1 cellular context compared by ENCODE assay signal in the genomic region with DNA sequence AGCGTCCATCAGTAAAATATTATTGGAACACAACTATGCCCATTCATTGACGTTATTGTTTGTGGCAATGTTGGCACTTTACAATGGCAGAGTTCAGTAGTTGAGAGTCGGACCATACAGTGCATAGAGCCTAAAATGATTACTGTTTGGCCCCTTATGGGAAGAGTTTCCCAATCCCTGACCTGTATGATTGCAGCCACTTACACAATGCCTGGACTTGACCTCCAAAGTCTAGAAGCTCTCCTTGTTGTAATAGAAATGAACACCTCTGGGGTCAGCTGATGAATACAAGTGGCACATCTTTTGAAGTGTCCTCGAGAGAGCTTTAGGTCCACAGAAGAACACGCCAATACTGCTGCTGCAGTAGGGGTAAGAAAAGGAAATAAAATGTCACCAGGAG.
TF ChIP-seq lines count a peak whose summit lies in the region.

No MANE protein-coding gene starts in this region.

TF ChIP-seq in HepG2, 621 proteins besides CTCF, POLR2A, EP300 and RAD21 (continued from another document and continues in another):
- TF ChIP-seq, protein P1, sequence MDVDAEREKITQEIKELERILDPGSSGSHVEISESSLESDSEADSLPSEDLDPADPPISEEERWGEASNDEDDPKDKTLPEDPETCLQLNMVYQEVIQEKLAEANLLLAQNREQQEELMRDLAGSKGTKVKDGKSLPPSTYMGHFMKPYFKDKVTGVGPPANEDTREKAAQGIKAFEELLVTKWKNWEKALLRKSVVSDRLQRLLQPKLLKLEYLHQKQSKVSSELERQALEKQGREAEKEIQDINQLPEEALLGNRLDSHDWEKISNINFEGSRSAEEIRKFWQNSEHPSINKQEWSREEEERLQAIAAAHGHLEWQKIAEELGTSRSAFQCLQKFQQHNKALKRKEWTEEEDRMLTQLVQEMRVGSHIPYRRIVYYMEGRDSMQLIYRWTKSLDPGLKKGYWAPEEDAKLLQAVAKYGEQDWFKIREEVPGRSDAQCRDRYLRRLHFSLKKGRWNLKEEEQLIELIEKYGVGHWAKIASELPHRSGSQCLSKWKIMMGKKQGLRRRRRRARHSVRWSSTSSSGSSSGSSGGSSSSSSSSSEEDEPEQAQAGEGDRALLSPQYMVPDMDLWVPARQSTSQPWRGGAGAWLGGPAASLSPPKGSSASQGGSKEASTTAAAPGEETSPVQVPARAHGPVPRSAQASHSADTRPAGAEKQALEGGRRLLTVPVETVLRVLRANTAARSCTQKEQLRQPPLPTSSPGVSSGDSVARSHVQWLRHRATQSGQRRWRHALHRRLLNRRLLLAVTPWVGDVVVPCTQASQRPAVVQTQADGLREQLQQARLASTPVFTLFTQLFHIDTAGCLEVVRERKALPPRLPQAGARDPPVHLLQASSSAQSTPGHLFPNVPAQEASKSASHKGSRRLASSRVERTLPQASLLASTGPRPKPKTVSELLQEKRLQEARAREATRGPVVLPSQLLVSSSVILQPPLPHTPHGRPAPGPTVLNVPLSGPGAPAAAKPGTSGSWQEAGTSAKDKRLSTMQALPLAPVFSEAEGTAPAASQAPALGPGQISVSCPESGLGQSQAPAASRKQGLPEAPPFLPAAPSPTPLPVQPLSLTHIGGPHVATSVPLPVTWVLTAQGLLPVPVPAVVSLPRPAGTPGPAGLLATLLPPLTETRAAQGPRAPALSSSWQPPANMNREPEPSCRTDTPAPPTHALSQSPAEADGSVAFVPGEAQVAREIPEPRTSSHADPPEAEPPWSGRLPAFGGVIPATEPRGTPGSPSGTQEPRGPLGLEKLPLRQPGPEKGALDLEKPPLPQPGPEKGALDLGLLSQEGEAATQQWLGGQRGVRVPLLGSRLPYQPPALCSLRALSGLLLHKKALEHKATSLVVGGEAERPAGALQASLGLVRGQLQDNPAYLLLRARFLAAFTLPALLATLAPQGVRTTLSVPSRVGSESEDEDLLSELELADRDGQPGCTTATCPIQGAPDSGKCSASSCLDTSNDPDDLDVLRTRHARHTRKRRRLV (CRISPR knock-in tag; IDR thresholded peaks at IDR 0.05) = no peak
- TF ChIP-seq ZNF367 (CRISPR knock-in tag; IDR thresholded peaks at IDR 0.05; ENCODE audit: borderline replicate concordance) = no peak
- TF ChIP-seq SMYD3 (CRISPR knock-in tag; IDR thresholded peaks at IDR 0.05) = 0 out of 2 replicates have a peak, but pooled peaks have one; percentile 38
- TF ChIP-seq CENPBD1 (CRISPR knock-in tag; IDR thresholded peaks at IDR 0.05; ENCODE audit: borderline replicate concordance, low read depth) = no peak
- no peak for TF ChIP-seq RELA (CRISPR knock-in tag; IDR thresholded peaks at IDR 0.05)
- TF ChIP-seq ZNF3 (CRISPR knock-in tag; IDR thresholded peaks at IDR 0.05) = no peak
- no peak for TF ChIP-seq PITX1 (CRISPR knock-in tag; IDR thresholded peaks at IDR 0.05)
- TF ChIP-seq ADNP (CRISPR knock-in tag; IDR thresholded peaks at IDR 0.05) = no peak
- TF ChIP-seq SRSF4 (IDR thresholded peaks at IDR 0.05; ENCODE audit: low read depth, low read length, poor library complexity, severe bottlenecking) = no peak
- no peak for TF ChIP-seq MXD1 (CRISPR knock-in tag; IDR thresholded peaks at IDR 0.05)
- TF ChIP-seq PRMT3 (CRISPR knock-in tag; IDR thresholded peaks at IDR 0.05; ENCODE audit: borderline replicate concordance, low read depth) = no peak
- TF ChIP-seq ATF7 (IDR thresholded peaks at IDR 0.05) = no peak
- no peak for TF ChIP-seq ATF7 (CRISPR knock-in tag; IDR thresholded peaks at IDR 0.05)
- TF ChIP-seq ZNF274 (CRISPR knock-in tag; IDR thresholded peaks at IDR 0.05) = no peak
- TF ChIP-seq, protein P2, sequence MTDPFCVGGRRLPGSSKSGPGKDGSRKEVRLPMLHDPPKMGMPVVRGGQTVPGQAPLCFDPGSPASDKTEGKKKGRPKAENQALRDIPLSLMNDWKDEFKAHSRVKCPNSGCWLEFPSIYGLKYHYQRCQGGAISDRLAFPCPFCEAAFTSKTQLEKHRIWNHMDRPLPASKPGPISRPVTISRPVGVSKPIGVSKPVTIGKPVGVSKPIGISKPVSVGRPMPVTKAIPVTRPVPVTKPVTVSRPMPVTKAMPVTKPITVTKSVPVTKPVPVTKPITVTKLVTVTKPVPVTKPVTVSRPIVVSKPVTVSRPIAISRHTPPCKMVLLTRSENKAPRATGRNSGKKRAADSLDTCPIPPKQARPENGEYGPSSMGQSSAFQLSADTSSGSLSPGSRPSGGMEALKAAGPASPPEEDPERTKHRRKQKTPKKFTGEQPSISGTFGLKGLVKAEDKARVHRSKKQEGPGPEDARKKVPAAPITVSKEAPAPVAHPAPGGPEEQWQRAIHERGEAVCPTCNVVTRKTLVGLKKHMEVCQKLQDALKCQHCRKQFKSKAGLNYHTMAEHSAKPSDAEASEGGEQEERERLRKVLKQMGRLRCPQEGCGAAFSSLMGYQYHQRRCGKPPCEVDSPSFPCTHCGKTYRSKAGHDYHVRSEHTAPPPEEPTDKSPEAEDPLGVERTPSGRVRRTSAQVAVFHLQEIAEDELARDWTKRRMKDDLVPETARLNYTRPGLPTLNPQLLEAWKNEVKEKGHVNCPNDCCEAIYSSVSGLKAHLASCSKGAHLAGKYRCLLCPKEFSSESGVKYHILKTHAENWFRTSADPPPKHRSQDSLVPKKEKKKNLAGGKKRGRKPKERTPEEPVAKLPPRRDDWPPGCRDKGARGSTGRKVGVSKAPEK (CRISPR knock-in tag; IDR thresholded peaks at IDR 0.05; ENCODE audit: borderline replicate concordance) = no peak
- TF ChIP-seq, protein P3, sequence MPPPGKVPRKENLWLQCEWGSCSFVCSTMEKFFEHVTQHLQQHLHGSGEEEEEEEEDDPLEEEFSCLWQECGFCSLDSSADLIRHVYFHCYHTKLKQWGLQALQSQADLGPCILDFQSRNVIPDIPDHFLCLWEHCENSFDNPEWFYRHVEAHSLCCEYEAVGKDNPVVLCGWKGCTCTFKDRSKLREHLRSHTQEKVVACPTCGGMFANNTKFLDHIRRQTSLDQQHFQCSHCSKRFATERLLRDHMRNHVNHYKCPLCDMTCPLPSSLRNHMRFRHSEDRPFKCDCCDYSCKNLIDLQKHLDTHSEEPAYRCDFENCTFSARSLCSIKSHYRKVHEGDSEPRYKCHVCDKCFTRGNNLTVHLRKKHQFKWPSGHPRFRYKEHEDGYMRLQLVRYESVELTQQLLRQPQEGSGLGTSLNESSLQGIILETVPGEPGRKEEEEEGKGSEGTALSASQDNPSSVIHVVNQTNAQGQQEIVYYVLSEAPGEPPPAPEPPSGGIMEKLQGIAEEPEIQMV (CRISPR knock-in tag; IDR thresholded peaks at IDR 0.05; ENCODE audit: low read depth) = no peak
- TF ChIP-seq YY1 (IDR thresholded peaks at IDR 0.05; ENCODE audit: insufficient read depth, insufficient replicate concordance, low read depth, low read length) = no peak
- TF ChIP-seq ZNF563 (CRISPR knock-in tag; IDR thresholded peaks at IDR 0.05) = no peak
- no peak for TF ChIP-seq YEATS4 (CRISPR knock-in tag; IDR thresholded peaks at IDR 0.05; ENCODE audit: borderline replicate concordance)
- TF ChIP-seq LBX2 (CRISPR knock-in tag; IDR thresholded peaks at IDR 0.05; ENCODE audit: borderline replicate concordance) = no peak
- no peak for TF ChIP-seq ZNF224 (CRISPR knock-in tag; IDR thresholded peaks at IDR 0.05)
- TF ChIP-seq ZNF142 (CRISPR knock-in tag; IDR thresholded peaks at IDR 0.05) = no peak
- TF ChIP-seq, protein P4, sequence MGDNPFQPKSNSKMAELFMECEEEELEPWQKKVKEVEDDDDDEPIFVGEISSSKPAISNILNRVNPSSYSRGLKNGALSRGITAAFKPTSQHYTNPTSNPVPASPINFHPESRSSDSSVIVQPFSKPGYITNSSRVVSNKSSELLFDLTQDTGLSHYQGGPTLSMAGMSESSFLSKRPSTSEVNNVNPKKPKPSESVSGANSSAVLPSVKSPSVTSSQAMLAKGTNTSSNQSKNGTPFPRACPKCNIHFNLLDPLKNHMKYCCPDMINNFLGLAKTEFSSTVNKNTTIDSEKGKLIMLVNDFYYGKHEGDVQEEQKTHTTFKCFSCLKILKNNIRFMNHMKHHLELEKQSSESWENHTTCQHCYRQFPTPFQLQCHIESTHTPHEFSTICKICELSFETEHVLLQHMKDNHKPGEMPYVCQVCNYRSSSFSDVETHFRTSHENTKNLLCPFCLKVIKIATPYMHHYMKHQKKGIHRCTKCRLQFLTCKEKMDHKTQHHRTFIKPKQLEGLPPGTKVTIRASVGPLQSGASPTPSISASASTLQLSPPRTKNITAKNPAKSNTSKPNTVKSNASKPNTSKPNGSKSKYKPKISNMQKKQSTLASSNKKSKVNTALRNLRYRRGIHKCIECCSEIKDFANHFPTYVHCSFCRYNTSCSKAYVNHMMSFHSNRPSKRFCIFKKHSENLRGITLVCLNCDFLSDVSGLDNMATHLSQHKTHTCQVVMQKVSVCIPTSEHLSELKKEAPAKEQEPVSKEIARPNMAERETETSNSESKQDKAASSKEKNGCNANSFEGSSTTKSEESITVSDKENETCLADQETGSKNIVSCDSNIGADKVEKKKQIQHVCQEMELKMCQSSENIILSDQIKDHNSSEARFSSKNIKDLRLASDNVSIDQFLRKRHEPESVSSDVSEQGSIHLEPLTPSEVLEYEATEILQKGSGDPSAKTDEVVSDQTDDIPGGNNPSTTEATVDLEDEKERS (CRISPR knock-in tag; IDR thresholded peaks at IDR 0.05) = no peak
- TF ChIP-seq HNF4G (IDR thresholded peaks at IDR 0.05; ENCODE audit: borderline replicate concordance, low read depth, low read length) = 0 out of 2 replicates have a peak, but pooled peaks have one; percentile 22
- no peak for TF ChIP-seq HNF4G (CRISPR knock-in tag; IDR thresholded peaks at IDR 0.05; ENCODE audit: borderline replicate concordance, low read depth)
- no peak for TF ChIP-seq ZNF552 (CRISPR knock-in tag; IDR thresholded peaks at IDR 0.05; ENCODE audit: borderline replicate concordance)
- TF ChIP-seq, protein P5, sequence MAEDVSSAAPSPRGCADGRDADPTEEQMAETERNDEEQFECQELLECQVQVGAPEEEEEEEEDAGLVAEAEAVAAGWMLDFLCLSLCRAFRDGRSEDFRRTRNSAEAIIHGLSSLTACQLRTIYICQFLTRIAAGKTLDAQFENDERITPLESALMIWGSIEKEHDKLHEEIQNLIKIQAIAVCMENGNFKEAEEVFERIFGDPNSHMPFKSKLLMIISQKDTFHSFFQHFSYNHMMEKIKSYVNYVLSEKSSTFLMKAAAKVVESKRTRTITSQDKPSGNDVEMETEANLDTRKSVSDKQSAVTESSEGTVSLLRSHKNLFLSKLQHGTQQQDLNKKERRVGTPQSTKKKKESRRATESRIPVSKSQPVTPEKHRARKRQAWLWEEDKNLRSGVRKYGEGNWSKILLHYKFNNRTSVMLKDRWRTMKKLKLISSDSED (CRISPR knock-in tag; IDR thresholded peaks at IDR 0.05) = no peak
- no peak for TF ChIP-seq ZFP1 (CRISPR knock-in tag; IDR thresholded peaks at IDR 0.05)
